In the genomic region with DNA sequence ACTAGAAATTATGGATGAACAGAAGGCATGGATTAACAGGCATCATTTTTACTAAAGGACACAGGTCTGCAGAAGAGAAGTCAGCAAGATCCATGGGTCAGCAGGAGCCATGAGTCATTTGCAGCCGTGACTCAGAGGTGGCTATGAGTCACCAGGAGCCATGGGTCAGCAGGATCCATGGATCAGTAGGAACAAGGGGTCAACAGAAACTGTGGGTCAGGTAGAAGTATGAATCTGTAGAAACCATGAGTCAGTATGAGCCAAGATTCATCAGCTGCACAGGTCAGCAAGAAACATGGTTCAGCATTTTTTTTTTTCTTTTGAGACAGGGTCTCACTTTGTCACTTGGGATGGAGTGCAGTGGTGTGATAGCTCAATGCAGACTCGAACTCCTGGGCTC, we compare ENCODE assay signal across 1 cellular context.
TF ChIP-seq lines count a peak whose summit lies in the region.

No MANE protein-coding gene starts in this region.

TF ChIP-seq in K562, 482 proteins besides CTCF, POLR2A, EP300 and RAD21 (continued from another document and continues in another):
- TF ChIP-seq, protein P1, sequence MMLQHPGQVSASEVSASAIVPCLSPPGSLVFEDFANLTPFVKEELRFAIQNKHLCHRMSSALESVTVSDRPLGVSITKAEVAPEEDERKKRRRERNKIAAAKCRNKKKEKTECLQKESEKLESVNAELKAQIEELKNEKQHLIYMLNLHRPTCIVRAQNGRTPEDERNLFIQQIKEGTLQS (IDR thresholded peaks at IDR 0.05), result peak; percentile 98
- TF ChIP-seq, protein P1 (CRISPR knock-in tag; conservative IDR thresholded peaks at IDR 0.05), result peak; percentile 92
- TF ChIP-seq HNRNPLL (IDR thresholded peaks at IDR 0.05; ENCODE audit: low read depth, low read length, poor library complexity, severe bottlenecking) (no peak), CTBP1 (IDR thresholded peaks at IDR 0.05; ENCODE audit: borderline replicate concordance) (0 out of 2 replicates have a peak, but pooled peaks have one; percentile 36), ZNF79 (CRISPR knock-in tag; IDR thresholded peaks at IDR 0.05; ENCODE audit: low read depth) (no peak), ELF4 (CRISPR knock-in tag; IDR thresholded peaks at IDR 0.05) (no peak), ZBTB8A (IDR thresholded peaks at IDR 0.05; ENCODE audit: partially characterized antibody) (no peak), ZNF57 (CRISPR knock-in tag; IDR thresholded peaks at IDR 0.05) (no peak), ZZZ3 (IDR thresholded peaks at IDR 0.05) (no peak), ATF7 (IDR thresholded peaks at IDR 0.05) (peak; percentile 63; the same call in 1 of the 2 replicates), ZNF384 (IDR thresholded peaks at IDR 0.05; ENCODE audit: low read depth, low read length) (peak; percentile 57; the same call in 1 of the 2 replicates), SIN3B (IDR thresholded peaks at IDR 0.05; ENCODE audit: low read depth) (no peak), JUNB (CRISPR knock-in tag; conservative IDR thresholded peaks at IDR 0.05) (0 out of 2 replicates have a peak, but pooled peaks have one; percentile 28), MCM2 (IDR thresholded peaks at IDR 0.05; ENCODE audit: low read depth) (no peak), PML (IDR thresholded peaks at IDR 0.05; ENCODE audit: low read length) (no peak), ZNF764 (CRISPR knock-in tag; IDR thresholded peaks at IDR 0.05; ENCODE audit: low read depth) (no peak), SMAD1 (IDR thresholded peaks at IDR 0.05; ENCODE audit: low read depth, low read length, partially characterized antibody) (no peak), SMARCA4 (IDR thresholded peaks at IDR 0.05) (peak; percentile 92), JUND (IDR thresholded peaks at IDR 0.05; ENCODE audit: borderline replicate concordance, low read depth, low read length) (peak; percentile 99), JUND (tag; IDR thresholded peaks at IDR 0.05; ENCODE audit: borderline replicate concordance, low read depth, low read length) (peak; percentile 99), FOS (IDR thresholded peaks at IDR 0.05; ENCODE audit: extremely low read depth, insufficient read length) (peak; percentile 85), JUN (IDR thresholded peaks at IDR 0.05; ENCODE audit: borderline replicate concordance, low read depth, low read length) (peak; percentile 99), JUN (CRISPR knock-in tag; IDR thresholded peaks at IDR 0.05; ENCODE audit: borderline replicate concordance) (no peak), PTRF (tag; IDR thresholded peaks at IDR 0.05) (no peak), FOXK2 (conservative IDR thresholded peaks at IDR 0.05 in 1 of 2, IDR thresholded peaks at IDR 0.05 in 1 of 2; ENCODE audit: low read depth in 2 of 2) (0 out of 4 replicates have a peak, but pooled peaks of 1 of the 2 experiments have one; percentile 16), ESRRA (IDR thresholded peaks at IDR 0.05; ENCODE audit: borderline replicate concordance, low read depth) (peak; percentile 84), SAFB (IDR thresholded peaks at IDR 0.05; ENCODE audit: borderline replicate concordance, low read depth, low read length) (no peak), RCOR1 (IDR thresholded peaks at IDR 0.05; ENCODE audit: borderline replicate concordance in 1 of 2, low read depth in 2 of 2, low read length in 2 of 2) (peak in 1 of 2 experiments; percentile 50; a peak in 1 of 4 replicates), SMARCE1 (IDR thresholded peaks at IDR 0.05) (peak; percentile 91), PRPF4 (IDR thresholded peaks at IDR 0.05; ENCODE audit: insufficient read depth, low read depth, low read length, poor library complexity, severe bottlenecking) (no peak), CBFA2T2 (conservative IDR thresholded peaks at IDR 0.05) (peak; percentile 18; the same call in 1 of the 2 replicates), HDAC3 (IDR thresholded peaks at IDR 0.05; ENCODE audit: borderline replicate concordance, partially characterized antibody) (no peak), MAFF (IDR thresholded peaks at IDR 0.05; ENCODE audit: low read length) (peak; percentile 75), NFE2 (IDR thresholded peaks at IDR 0.05; ENCODE audit: low read depth) (peak; percentile 84), ZNF347 (CRISPR knock-in tag; IDR thresholded peaks at IDR 0.05; ENCODE audit: low read depth) (no peak)
- TF ChIP-seq, protein P2, sequence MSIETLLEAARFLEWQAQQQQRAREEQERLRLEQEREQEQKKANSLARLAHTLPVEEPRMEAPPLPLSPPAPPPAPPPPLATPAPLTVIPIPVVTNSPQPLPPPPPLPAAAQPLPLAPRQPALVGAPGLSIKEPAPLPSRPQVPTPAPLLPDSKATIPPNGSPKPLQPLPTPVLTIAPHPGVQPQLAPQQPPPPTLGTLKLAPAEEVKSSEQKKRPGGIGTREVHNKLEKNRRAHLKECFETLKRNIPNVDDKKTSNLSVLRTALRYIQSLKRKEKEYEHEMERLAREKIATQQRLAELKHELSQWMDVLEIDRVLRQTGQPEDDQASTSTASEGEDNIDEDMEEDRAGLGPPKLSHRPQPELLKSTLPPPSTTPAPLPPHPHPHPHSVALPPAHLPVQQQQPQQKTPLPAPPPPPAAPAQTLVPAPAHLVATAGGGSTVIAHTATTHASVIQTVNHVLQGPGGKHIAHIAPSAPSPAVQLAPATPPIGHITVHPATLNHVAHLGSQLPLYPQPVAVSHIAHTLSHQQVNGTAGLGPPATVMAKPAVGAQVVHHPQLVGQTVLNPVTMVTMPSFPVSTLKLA (conservative IDR thresholded peaks at IDR 0.05), result 0 out of 4 replicates have a peak, but pooled peaks of 1 of the 2 experiments have one; percentile 16
- TF ChIP-seq, protein P3, sequence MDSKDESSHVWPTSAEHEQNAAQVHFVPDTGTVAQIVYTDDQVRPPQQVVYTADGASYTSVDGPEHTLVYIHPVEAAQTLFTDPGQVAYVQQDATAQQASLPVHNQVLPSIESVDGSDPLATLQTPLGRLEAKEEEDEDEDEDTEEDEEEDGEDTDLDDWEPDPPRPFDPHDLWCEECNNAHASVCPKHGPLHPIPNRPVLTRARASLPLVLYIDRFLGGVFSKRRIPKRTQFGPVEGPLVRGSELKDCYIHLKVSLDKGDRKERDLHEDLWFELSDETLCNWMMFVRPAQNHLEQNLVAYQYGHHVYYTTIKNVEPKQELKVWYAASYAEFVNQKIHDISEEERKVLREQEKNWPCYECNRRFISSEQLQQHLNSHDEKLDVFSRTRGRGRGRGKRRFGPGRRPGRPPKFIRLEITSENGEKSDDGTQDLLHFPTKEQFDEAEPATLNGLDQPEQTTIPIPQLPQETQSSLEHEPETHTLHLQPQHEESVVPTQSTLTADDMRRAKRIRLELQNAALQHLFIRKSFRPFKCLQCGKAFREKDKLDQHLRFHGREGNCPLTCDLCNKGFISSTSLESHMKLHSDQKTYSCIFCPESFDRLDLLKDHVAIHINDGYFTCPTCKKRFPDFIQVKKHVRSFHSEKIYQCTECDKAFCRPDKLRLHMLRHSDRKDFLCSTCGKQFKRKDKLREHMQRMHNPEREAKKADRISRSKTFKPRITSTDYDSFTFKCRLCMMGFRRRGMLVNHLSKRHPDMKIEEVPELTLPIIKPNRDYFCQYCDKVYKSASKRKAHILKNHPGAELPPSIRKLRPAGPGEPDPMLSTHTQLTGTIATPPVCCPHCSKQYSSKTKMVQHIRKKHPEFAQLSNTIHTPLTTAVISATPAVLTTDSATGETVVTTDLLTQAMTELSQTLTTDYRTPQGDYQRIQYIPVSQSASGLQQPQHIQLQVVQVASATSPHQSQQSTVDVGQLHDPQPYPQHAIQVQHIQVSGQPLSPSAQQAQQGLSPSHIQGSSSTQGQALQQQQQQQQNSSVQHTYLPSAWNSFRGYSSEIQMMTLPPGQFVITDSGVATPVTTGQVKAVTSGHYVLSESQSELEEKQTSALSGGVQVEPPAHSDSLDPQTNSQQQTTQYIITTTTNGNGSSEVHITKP (IDR thresholded peaks at IDR 0.05; ENCODE audit: partially characterized antibody), result peak; percentile 35
- TF ChIP-seq, protein P4, sequence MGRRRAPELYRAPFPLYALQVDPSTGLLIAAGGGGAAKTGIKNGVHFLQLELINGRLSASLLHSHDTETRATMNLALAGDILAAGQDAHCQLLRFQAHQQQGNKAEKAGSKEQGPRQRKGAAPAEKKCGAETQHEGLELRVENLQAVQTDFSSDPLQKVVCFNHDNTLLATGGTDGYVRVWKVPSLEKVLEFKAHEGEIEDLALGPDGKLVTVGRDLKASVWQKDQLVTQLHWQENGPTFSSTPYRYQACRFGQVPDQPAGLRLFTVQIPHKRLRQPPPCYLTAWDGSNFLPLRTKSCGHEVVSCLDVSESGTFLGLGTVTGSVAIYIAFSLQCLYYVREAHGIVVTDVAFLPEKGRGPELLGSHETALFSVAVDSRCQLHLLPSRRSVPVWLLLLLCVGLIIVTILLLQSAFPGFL (CRISPR knock-in tag; IDR thresholded peaks at IDR 0.05), result no peak
- TF ChIP-seq, protein P5, sequence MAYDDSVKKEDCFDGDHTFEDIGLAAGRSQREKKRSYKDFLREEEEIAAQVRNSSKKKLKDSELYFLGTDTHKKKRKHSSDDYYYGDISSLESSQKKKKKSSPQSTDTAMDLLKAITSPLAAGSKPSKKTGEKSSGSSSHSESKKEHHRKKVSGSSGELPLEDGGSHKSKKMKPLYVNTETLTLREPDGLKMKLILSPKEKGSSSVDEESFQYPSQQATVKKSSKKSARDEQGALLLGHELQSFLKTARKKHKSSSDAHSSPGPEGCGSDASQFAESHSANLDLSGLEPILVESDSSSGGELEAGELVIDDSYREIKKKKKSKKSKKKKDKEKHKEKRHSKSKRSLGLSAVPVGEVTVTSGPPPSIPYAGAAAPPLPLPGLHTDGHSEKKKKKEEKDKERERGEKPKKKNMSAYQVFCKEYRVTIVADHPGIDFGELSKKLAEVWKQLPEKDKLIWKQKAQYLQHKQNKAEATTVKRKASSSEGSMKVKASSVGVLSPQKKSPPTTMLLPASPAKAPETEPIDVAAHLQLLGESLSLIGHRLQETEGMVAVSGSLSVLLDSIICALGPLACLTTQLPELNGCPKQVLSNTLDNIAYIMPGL (CRISPR knock-in tag; IDR thresholded peaks at IDR 0.05), result no peak
- TF ChIP-seq, protein P6, sequence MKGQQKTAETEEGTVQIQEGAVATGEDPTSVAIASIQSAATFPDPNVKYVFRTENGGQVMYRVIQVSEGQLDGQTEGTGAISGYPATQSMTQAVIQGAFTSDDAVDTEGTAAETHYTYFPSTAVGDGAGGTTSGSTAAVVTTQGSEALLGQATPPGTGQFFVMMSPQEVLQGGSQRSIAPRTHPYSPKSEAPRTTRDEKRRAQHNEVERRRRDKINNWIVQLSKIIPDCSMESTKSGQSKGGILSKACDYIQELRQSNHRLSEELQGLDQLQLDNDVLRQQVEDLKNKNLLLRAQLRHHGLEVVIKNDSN (CRISPR knock-in tag; IDR thresholded peaks at IDR 0.05), result no peak
- TF ChIP-seq, protein P7, sequence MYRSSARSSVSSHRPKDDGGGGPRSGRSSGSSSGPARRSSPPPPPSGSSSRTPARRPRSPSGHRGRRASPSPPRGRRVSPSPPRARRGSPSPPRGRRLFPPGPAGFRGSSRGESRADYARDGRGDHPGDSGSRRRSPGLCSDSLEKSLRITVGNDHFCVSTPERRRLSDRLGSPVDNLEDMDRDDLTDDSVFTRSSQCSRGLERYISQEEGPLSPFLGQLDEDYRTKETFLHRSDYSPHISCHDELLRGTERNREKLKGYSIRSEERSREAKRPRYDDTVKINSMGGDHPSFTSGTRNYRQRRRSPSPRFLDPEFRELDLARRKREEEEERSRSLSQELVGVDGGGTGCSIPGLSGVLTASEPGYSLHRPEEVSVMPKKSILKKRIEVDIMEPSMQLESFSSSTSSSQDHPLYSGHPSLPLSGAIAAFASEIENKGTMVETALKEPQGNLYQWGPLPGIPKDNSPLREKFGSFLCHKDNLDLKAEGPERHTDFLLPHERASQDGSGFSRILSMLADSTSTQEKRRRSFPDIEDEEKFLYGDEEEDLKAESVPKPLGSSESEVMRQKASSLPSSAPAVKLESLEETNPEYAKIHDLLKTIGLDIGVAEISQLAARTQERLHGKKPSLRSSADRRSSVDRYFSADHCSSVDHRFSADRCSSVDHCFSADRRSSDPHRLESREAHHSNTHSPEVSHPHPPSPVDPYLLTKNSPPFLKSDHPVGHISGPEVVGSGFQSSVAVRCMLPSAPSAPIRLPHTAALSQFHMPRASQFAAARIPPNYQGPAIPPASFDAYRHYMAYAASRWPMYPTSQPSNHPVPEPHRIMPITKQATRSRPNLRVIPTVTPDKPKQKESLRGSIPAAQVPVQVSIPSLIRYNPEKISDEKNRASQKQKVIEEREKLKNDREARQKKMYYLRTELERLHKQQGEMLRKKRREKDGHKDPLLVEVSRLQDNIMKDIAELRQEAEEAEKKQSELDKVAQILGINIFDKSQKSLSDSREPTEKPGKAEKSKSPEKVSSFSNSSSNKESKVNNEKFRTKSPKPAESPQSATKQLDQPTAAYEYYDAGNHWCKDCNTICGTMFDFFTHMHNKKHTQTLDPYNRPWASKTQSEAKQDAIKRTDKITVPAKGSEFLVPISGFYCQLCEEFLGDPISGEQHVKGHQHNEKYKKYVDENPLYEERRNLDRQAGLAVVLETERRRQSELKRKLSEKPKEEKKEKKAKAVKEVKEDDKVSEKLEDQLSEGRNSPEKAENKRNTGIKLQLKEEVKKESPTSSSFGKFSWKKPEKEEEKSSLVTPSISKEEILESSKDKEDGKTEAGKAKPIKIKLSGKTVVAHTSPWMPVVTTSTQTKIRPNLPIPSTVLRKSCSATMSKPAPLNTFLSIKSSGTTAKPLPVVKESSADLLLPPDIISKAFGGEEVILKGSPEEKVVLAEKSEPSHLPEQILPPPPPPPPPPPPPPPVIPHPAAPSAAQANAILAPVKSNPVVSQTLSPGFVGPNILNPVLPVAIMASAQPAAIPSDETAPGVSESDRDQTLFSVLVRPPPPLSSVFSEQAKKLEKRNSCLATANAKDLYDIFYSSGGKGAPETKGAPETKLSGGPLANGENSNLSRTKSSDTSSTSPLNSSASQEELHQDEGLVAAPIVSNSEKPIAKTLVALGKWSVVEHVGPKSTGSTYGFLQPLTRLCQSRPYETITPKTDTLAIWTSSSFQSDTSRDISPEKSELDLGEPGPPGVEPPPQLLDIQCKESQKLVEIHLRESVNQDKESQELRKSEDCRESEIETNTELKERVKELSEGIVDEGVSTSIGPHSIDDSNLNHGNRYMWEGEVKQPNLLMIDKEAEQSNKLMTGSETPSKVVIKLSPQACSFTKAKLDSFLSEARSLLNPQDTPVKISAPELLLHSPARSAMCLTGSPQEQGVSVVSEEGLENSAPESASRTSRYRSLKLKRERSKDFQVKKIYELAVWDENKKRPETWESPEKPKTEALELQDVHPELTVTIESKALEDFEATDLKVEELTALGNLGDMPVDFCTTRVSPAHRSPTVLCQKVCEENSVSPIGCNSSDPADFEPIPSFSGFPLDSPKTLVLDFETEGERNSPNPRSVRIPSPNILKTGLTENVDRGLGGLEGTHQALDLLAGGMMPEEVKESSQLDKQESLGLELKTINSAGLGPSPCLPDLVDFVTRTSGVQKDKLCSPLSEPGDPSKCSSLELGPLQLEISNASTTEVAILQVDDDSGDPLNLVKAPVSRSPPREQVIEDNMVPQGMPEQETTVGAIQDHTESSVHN (IDR thresholded peaks at IDR 0.05; ENCODE audit: borderline replicate concordance in 1 of 2, low read depth in 1 of 2), result peak in 1 of 2 experiments; percentile 94; a peak in 2 of 4 replicates
